ENCODE assay signal across 8 cellular contexts in genomic region chr9:97038551-97038908, GRCh38. TPM values are rescaled to one million over a fixed set of nuclear protein-coding genes. Genes with fewer than 3 reads are reported as not detected.
A peak's percentile ranks its signal among the peaks of the same experiment; 100 is the strongest.
DNase-seq lines count a peak whose midpoint lies in the region; ATAC-seq and TF ChIP-seq lines count a peak whose summit lies in the region.

No MANE protein-coding gene starts in this region.

- H3K27ac ChIP-seq in colonic mucosa = no peak overlapping the region

- H3K4me1 ChIP-seq in colonic mucosa = peaks cover 4% of the 10 kb centered on the region

- peak overlapping the region in 1 of 7 donors; percentile 80 for H3K27ac Mint-ChIP-seq in CD14-positive monocyte
- no peak overlapping the region for H3K27ac Mint-ChIP-seq in natural killer cell treated with Interleukin-12 subunit alpha and Interleukin-12 subunit beta and Interleukin-15 and Interleukin-18, amount 100 ng/mL, for 72 hours

- H3K36me3 Mint-ChIP-seq in CD14-positive monocyte = peaks cover 0 to 4% of the 10 kb centered on the region in 2 donors
- no peaks in the 10 kb centered on the region for H3K36me3 Mint-ChIP-seq in natural killer cell treated with Interleukin-12 subunit alpha and Interleukin-12 subunit beta and Interleukin-15 and Interleukin-18, amount 100 ng/mL, for 72 hours

- H3K27me3 ChIP-seq in colonic mucosa = no peaks in the 10 kb centered on the region

- DNase-seq in CD14-positive monocyte (ENCODE audit: low spot score) (no peak), colonic mucosa (no peak), posterior vena cava (ENCODE audit: low spot score) (no peak), amygdala (lab: John Stamatoyannopoulos, UW) (no peak), AG08395 (ENCODE audit: low spot score) (no peak)
- DNase-seq in natural killer cell treated with Interleukin-12 subunit alpha and Interleukin-12 subunit beta and Interleukin-15 and Interleukin-18, amount 100 ng/mL, for 72 hours (ENCODE audit: low spot score) = no peak

- H3K27me3 Mint-ChIP-seq in CD14-positive monocyte (ENCODE audit: low read depth in 3 of 3) = peaks cover 31 to 54% (median 44%) of the 10 kb centered on the region in 3 donors
- peaks cover 35 to 38% of the 10 kb centered on the region in 2 donors for H3K27me3 Mint-ChIP-seq in natural killer cell treated with Interleukin-12 subunit alpha and Interleukin-12 subunit beta and Interleukin-15 and Interleukin-18, amount 100 ng/mL, for 72 hours

- peaks cover 0 to 14% (median 10%) of the 10 kb centered on the region in 7 donors for H3K9me3 Mint-ChIP-seq in CD14-positive monocyte
- no peaks in the 10 kb centered on the region for H3K9me3 Mint-ChIP-seq in natural killer cell treated with Interleukin-12 subunit alpha and Interleukin-12 subunit beta and Interleukin-15 and Interleukin-18, amount 100 ng/mL, for 72 hours

- peak; percentile 17 for ATAC-seq in HG03460 (IDR thresholded peaks at IDR 0.05; ENCODE audit: unreplicated experiment)
- no peak for ATAC-seq in natural killer cell treated with Interleukin-12 subunit alpha and Interleukin-12 subunit beta and Interleukin-15 and Interleukin-18, amount 100 ng/mL, for 72 hours
- no peak for ATAC-seq in HG03108 (IDR thresholded peaks at IDR 0.05; ENCODE audit: unreplicated experiment)

- no peaks in the 10 kb centered on the region for H3K9me3 ChIP-seq in colonic mucosa

- H3K4me1 Mint-ChIP-seq in CD14-positive monocyte = peaks cover 27% of the 10 kb centered on the region
- peaks cover 0 to 2% of the 10 kb centered on the region in 2 donors for H3K4me1 Mint-ChIP-seq in natural killer cell treated with Interleukin-12 subunit alpha and Interleukin-12 subunit beta and Interleukin-15 and Interleukin-18, amount 100 ng/mL, for 72 hours (ENCODE audit: low read depth in 2 of 2)

- no peaks in the 10 kb centered on the region for H3K36me3 ChIP-seq in colonic mucosa

- peak overlapping the region; percentile 81 to 93 for H3K4me3 Mint-ChIP-seq in CD14-positive monocyte
- H3K4me3 Mint-ChIP-seq in natural killer cell treated with Interleukin-12 subunit alpha and Interleukin-12 subunit beta and Interleukin-15 and Interleukin-18, amount 100 ng/mL, for 72 hours = peak overlapping the region; percentile 76

- peak overlapping the region; percentile 50 for H3K4me3 ChIP-seq in colonic mucosa

- TF ChIP-seq CTCF in CD14-positive monocyte (IDR thresholded peaks at IDR 0.05) (no peak), colonic mucosa (IDR thresholded peaks at IDR 0.05) (no peak)

- intact Hi-C loops in CD14-positive monocyte (cut with micrococcal nuclease) (no loop called here), colonic mucosa (cut with DNase I) (no loop called here), posterior vena cava (cut with DNase I) (no loop called here)

- H3K9ac ChIP-seq in colonic mucosa (ENCODE audit: low read depth in 2 of 2, low read length in 2 of 2) = peak overlapping the region; percentile 16 to 28

RNA-seq across cellular contexts. Expression of gene CTSV, which starts 0.4 kb away (rescaled TPM):
- not detected for polyA plus RNA-seq in CD14-positive monocyte
- total RNA-seq in colonic mucosa (1 to 10 TPM; 4.8 to 6.0 TPM), posterior vena cava (not detected)
- total RNA-seq in natural killer cell treated with Interleukin-12 subunit alpha and Interleukin-12 subunit beta and Interleukin-15 and Interleukin-18, amount 100 ng/mL, for 72 hours = under 1 TPM in 1 of 2 donors, not detected in 1; 0.47 TPM
